Comparison of ENCODE assay signal across 6 cellular contexts in genomic region chr19:8307400-8307964, GRCh38. TPM values are rescaled to one million over a fixed set of nuclear protein-coding genes. Genes with fewer than 3 reads are reported as not detected.
DNase-seq lines count a peak whose midpoint lies in the region; ATAC-seq and TF ChIP-seq lines count a peak whose summit lies in the region.

No MANE protein-coding gene starts in this region.

- CTCF ChIA-PET in BJ (lab: Yijun Ruan, JAX) = interaction anchor here (0.8 kb wide), 1 partner anchor 28 kb away, joined by 3 read pairs; no protein-coding TSS in a partner anchor
- CTCF ChIA-PET in Panc1 (lab: Charles Lee) = no interaction called here

- DNase-seq in BJ (ENCODE audit: low read depth) = no peak
- DNase-seq in Panc1 (ENCODE audit: low read depth, low spot score) = no peak
- DNase-seq in left cardiac atrium = no peak
- DNase-seq in tibial artery = peak in 1 of 2 donors; percentile 66
- DNase-seq in iPS-NIHi11 (ENCODE audit: low spot score) = no peak
- no peak for DNase-seq in NCI-H446 (lab: John Stamatoyannopoulos, UW)

- H3K4me1 ChIP-seq in Panc1 (ENCODE audit: control insufficient read depth, insufficient read depth, low read length) (peaks cover 11% of the 10 kb centered on the region), tibial artery (peaks cover 0 to 25% (median 18%) of the 10 kb centered on the region in 4 donors)

- H3K36me3 ChIP-seq in BJ (ENCODE audit: control insufficient read depth, insufficient read depth, low read length) (peaks cover 10% of the 10 kb centered on the region), Panc1 (ENCODE audit: control insufficient read depth, insufficient read depth, low read length) (no peaks in the 10 kb centered on the region; the same call in 1 of the 2 replicates), tibial artery (peaks cover 17 to 47% (median 31%) of the 10 kb centered on the region in 3 donors)

- H3K27ac ChIP-seq in Panc1 (ENCODE audit: low read length) (peak overlapping the region; percentile 86), tibial artery (peak overlapping the region; percentile 55)

- in situ Hi-C loops in Panc1 (cut with HindIII; ENCODE audit: low pct_unique_long_range_greater_than_20kb, low sequenced_read_pairs) = no loop called here

- BruUV-seq in Panc1 (replicated peaks; lab: Mats Ljungman, UMichigan) = no TSS peak

- POLR2A ChIA-PET in BJ (lab: Charles Lee) (no interaction called here), Panc1 (lab: Charles Lee) (no interaction called here)

- TF ChIP-seq CTCF in BJ (IDR thresholded peaks at IDR 0.05; ENCODE audit: insufficient read depth, low read depth, low read length) (no peak), Panc1 (IDR thresholded peaks at IDR 0.05) (no peak), tibial artery (IDR thresholded peaks at IDR 0.05) (no peak)

- ATAC-seq in Panc1 (peak; percentile 23), left cardiac atrium (peak; percentile 2)

- no peaks in the 10 kb centered on the region for H3K9me3 ChIP-seq in Panc1 (ENCODE audit: control insufficient read depth, insufficient read depth, low read depth, low read length)
- H3K9me3 ChIP-seq in tibial artery = no peaks in the 10 kb centered on the region

- peak overlapping the region; percentile 60 for H3K4me3 ChIP-seq in BJ (ENCODE audit: low read depth, low read length)
- H3K4me3 ChIP-seq in Panc1 (ENCODE audit: low read depth in 2 of 2, low read length in 2 of 2) = peak overlapping the region; percentile 51 to 78
- H3K4me3 ChIP-seq in tibial artery = peak overlapping the region; percentile 51 to 61

- intact Hi-C loops in Panc1 (cut with micrococcal nuclease; ENCODE audit: unreplicated experiment) = no loop called here
- intact Hi-C loops in left cardiac atrium (cut with DNase I) = no loop called here
- intact Hi-C loops in tibial artery (cut with DNase I; ENCODE audit: low total_unique reads) = no loop called here

- H3K27me3 ChIP-seq in BJ (ENCODE audit: control insufficient read depth, insufficient read depth, low read length) (no peaks in the 10 kb centered on the region), Panc1 (ENCODE audit: control insufficient read depth, insufficient read depth, low read length) (no peaks in the 10 kb centered on the region), tibial artery (no peaks in the 10 kb centered on the region)

RNA-seq across cellular contexts. Expression of gene CD320, which starts 0.7 kb away (rescaled TPM):
- 23.7 and 40.4 TPM in 2 replicates for polyA plus RNA-seq in BJ (2011; rRNA removed)
- 6.1 and 9.3 TPM in 2 replicates for polyA minus RNA-seq in BJ (2011; rRNA and poly(A)+ RNA removed)
- 120 TPM for total RNA-seq in Panc1 (2021; ENCODE audit: unreplicated experiment)
- polyA plus RNA-seq in Panc1 (2012; ENCODE audit: insufficient read length) = 142 TPM
- total RNA-seq in left cardiac atrium = 10 to 100 TPM; 33.6 to 40.8 TPM

RNA-seq across cellular contexts. Expression of gene NDUFA7, which starts 13.7 kb away (rescaled TPM):
- polyA plus RNA-seq in BJ (2011; rRNA removed) = 40.5 and 48.3 TPM in 2 replicates
- 53.5 and 85.5 TPM in 2 replicates for polyA minus RNA-seq in BJ (2011; rRNA and poly(A)+ RNA removed)
- 36.8 TPM for total RNA-seq in Panc1 (2021; ENCODE audit: unreplicated experiment)
- polyA plus RNA-seq in Panc1 (2012; ENCODE audit: insufficient read length) = 38.3 TPM
- total RNA-seq in left cardiac atrium = 10 to 100 TPM; 65.3 to 83.8 TPM

RNA-seq across cellular contexts. Expression of gene RPS28, which starts 13.8 kb away (rescaled TPM):
- 371 and 525 TPM in 2 replicates for polyA plus RNA-seq in BJ (2011; rRNA removed)
- 349 and 391 TPM in 2 replicates for polyA minus RNA-seq in BJ (2011; rRNA and poly(A)+ RNA removed)
- 1,096 TPM for total RNA-seq in Panc1 (2021; ENCODE audit: unreplicated experiment)
- polyA plus RNA-seq in Panc1 (2012; ENCODE audit: insufficient read length) = 1,277 TPM
- total RNA-seq in left cardiac atrium = 1,000 to 10,000 TPM; 1,064 to 1,153 TPM

RNA-seq across cellular contexts. Expression of gene KANK3, which starts 35.6 kb away (rescaled TPM):
- 0.02 TPM in 1 of 2 replicates, not detected in the other for polyA plus RNA-seq in BJ (2011; rRNA removed)
- not detected in 2 replicates for polyA minus RNA-seq in BJ (2011; rRNA and poly(A)+ RNA removed)
- total RNA-seq in Panc1 (2021; ENCODE audit: unreplicated experiment) = 1.2 TPM
- polyA plus RNA-seq in Panc1 (2012; ENCODE audit: insufficient read length) = 1.5 TPM
- 10 to 100 TPM; 19.3 to 19.6 TPM for total RNA-seq in left cardiac atrium

RNA-seq across cellular contexts. Expression of gene ANGPTL4, which starts 56.5 kb away (rescaled TPM):
- polyA plus RNA-seq in BJ (2011; rRNA removed) = 2.2 and 3.2 TPM in 2 replicates
- polyA minus RNA-seq in BJ (2011; rRNA and poly(A)+ RNA removed) = 0.93 and 1.7 TPM in 2 replicates
- total RNA-seq in Panc1 (2021; ENCODE audit: unreplicated experiment) = 46.6 TPM
- 208 TPM for polyA plus RNA-seq in Panc1 (2012; ENCODE audit: insufficient read length)
- total RNA-seq in left cardiac atrium = 10 to 100 TPM; 16.3 to 81.6 TPM
